ENCODE assay signal across 10 cellular contexts in the genomic region with DNA sequence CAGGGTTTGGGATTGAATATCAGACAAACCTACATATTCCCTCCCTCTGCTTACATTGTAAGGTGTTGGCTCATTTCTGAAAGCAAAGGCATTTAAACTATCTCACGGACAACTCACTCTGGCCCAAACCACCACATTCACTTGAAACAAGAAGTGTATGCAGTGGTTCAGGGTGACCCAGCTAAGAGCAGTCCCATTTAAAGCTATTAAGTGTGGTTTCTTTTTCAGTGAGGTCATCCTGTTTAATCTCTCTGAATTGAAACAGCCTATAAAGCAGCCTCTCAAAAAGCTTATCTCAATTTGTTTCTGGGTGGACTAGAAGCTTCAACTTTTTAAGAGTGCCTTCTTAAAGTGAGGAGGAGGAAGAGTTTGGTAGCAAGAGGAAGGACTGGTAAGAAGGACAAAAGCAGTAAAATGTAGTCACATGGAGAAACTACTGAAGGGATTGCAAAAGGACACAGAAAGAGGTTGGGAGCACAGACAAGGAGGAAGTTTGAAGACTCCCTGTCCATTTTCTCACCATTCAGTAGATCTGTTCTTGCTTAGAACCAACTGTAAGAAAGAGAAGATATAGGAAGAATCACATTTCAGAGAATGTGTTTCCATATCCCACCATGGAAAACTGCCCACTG.
DNase-seq lines count a peak whose midpoint lies in the region; ATAC-seq and TF ChIP-seq lines count a peak whose summit lies in the region.
"Had no signal": no experiment of that assay in that cellular context is flagged by ENCODE, and none has a peak within 500 bp of the region (broad histone marks: within the 10 kb centered on the region; RNA-seq: fewer than 3 reads in every experiment).

No MANE protein-coding gene starts in this region.

- peak; percentile 12 for DNase-seq in MV-4-11 (lab: John Stamatoyannopoulos, UW)
- DNase-seq in left lung = no peak
- no peak for DNase-seq in uterus
- DNase-seq in colonic mucosa = no peak
- no peak for DNase-seq in NCI-H1105 (lab: John Stamatoyannopoulos, UW)
- DNase-seq: foreskin keratinocyte; stimulated activated naive B cell treated with anti-CD40 and anti-IgM and Interleukin-4, amounts not matched to agents 10 μg/mL and 1 μg/mL and 100 μg/mL, for 72 hours had no signal

- H3K9me2 ChIP-seq in DOHH2 (replicated peaks; ENCODE audit: control insufficient read depth, low read length) = no peaks in the 10 kb centered on the region

- H3F3A ChIP-seq in DOHH2 (ENCODE audit: control insufficient read depth, insufficient read depth) = no peaks in the 10 kb centered on the region

- H3K4me1 ChIP-seq in DOHH2 (ENCODE audit: control insufficient read depth, low read length) = peaks cover 24% of the 10 kb centered on the region
- H3K4me1 ChIP-seq in left lung = peaks cover 0 to 21% of the 10 kb centered on the region in 2 donors
- H3K4me1 ChIP-seq in uterus = no peaks in the 10 kb centered on the region
- H3K4me1 ChIP-seq in colonic mucosa = no peaks in the 10 kb centered on the region
- H3K4me1 ChIP-seq: foreskin keratinocyte had no signal

- intact Hi-C loops in left lung (cut with DNase I) = no loop called here
- intact Hi-C loops in uterus (cut with DNase I; ENCODE audit: low total_unique reads) = no loop called here
- intact Hi-C loops in colonic mucosa (cut with DNase I) = no loop called here

- TF ChIP-seq POLR2A in uterus (IDR thresholded peaks at IDR 0.05) = no peak

- peak; percentile 41 for ATAC-seq in GM21515 (IDR thresholded peaks at IDR 0.05; ENCODE audit: unreplicated experiment)
- peak; percentile 87 for ATAC-seq in left lung
- ATAC-seq in HG03342 (IDR thresholded peaks at IDR 0.05; ENCODE audit: unreplicated experiment) = no peak
- ATAC-seq: foreskin keratinocyte had no signal

- peak overlapping the region; percentile 47 for H3K4me2 ChIP-seq in DOHH2 (ENCODE audit: low read length)

- H4K20me1 ChIP-seq in DOHH2 (ENCODE audit: control insufficient read depth, insufficient read depth, low read depth, low read length) = peaks cover 5% of the 10 kb centered on the region; the same call in 1 of the 2 replicates

- no peaks in the 10 kb centered on the region for H3K79me2 ChIP-seq in DOHH2 (ENCODE audit: control insufficient read depth, low read length)

- H3K9me3 ChIP-seq in DOHH2 (ENCODE audit: control insufficient read depth, insufficient read depth, low read length) (no peaks in the 10 kb centered on the region), left lung (no peaks in the 10 kb centered on the region), uterus (no peaks in the 10 kb centered on the region), colonic mucosa (no peaks in the 10 kb centered on the region)

- H3K27me3 ChIP-seq in DOHH2 (ENCODE audit: control insufficient read depth, low read length) (peaks cover 57% of the 10 kb centered on the region), left lung (no peaks in the 10 kb centered on the region), uterus (no peaks in the 10 kb centered on the region), colonic mucosa (no peaks in the 10 kb centered on the region)
- H3K27me3 ChIP-seq: foreskin keratinocyte had no signal

- 0 out of 2 replicates have a peak overlapping the region, but pooled peaks have one; percentile 23 for H3K4me3 ChIP-seq in DOHH2 (ENCODE audit: low read length)
- no peak overlapping the region for H3K4me3 ChIP-seq in left lung
- no peak overlapping the region for H3K4me3 ChIP-seq in uterus
- no peak overlapping the region for H3K4me3 ChIP-seq in colonic mucosa

- TF ChIP-seq CTCF in DOHH2 (IDR thresholded peaks at IDR 0.05; ENCODE audit: low read depth, low read length, poor library complexity, severe bottlenecking) (no peak), left lung (IDR thresholded peaks at IDR 0.05) (no peak), uterus (IDR thresholded peaks at IDR 0.05) (no peak), colonic mucosa (IDR thresholded peaks at IDR 0.05) (no peak)

- H3K27ac ChIP-seq in DOHH2 (ENCODE audit: low read depth, low read length) = no peak overlapping the region
- H3K27ac ChIP-seq in left lung = peak overlapping the region; percentile 33 to 67
- peak overlapping the region in 1 of 2 donors; percentile 20 for H3K27ac ChIP-seq in uterus
- no peak overlapping the region for H3K27ac ChIP-seq in colonic mucosa
- H3K27ac ChIP-seq: foreskin keratinocyte had no signal

- no peaks in the 10 kb centered on the region for H3K36me3 ChIP-seq in DOHH2 (ENCODE audit: control insufficient read depth, low read length)
- no peaks in the 10 kb centered on the region for H3K36me3 ChIP-seq in left lung
- H3K36me3 ChIP-seq in uterus = no peaks in the 10 kb centered on the region
- H3K36me3 ChIP-seq in colonic mucosa = no peaks in the 10 kb centered on the region

- no peak overlapping the region for H3K9ac ChIP-seq in colonic mucosa (ENCODE audit: low read depth in 2 of 2, low read length in 2 of 2)

Comparison
In these comparisons a context has a peak if more than half of its experiments do, and no peak if none do; other contexts are left out.
1. H3K27ac ChIP-seq: peak in left lung (2 of 2); none in DOHH2 (single experiment) and colonic mucosa (single experiment).